Comparison of ENCODE assay signal across 1 cellular context in genomic region chr6:28981391-28981832, GRCh38.
A peak's percentile ranks its signal among the peaks of the same experiment; 100 is the strongest.
TF ChIP-seq lines count a peak whose summit lies in the region.

No MANE protein-coding gene starts in this region.

TF ChIP-seq in HepG2, 621 proteins besides CTCF, POLR2A, EP300 and RAD21 (continued from another document and continues in another):
- no peak for TF ChIP-seq ZNF180 (CRISPR knock-in tag; IDR thresholded peaks at IDR 0.05; ENCODE audit: borderline replicate concordance, low read depth)
- no peak; the same call in 1 of the 2 replicates for TF ChIP-seq BRCA1 (CRISPR knock-in tag; IDR thresholded peaks at IDR 0.05)
- no peak for TF ChIP-seq ZNF251 (CRISPR knock-in tag; IDR thresholded peaks at IDR 0.05)
- TF ChIP-seq ZNF800 (CRISPR knock-in tag; IDR thresholded peaks at IDR 0.05) = 0 out of 2 replicates have a peak, but pooled peaks have one; percentile 17
- TF ChIP-seq KLF12 (CRISPR knock-in tag; IDR thresholded peaks at IDR 0.05; ENCODE audit: borderline replicate concordance) = no peak
- TF ChIP-seq TOPORS (CRISPR knock-in tag; IDR thresholded peaks at IDR 0.05) = no peak
- no peak for TF ChIP-seq ZNF333 (CRISPR knock-in tag; IDR thresholded peaks at IDR 0.05; ENCODE audit: borderline replicate concordance)
- TF ChIP-seq KLF13 (CRISPR knock-in tag; IDR thresholded peaks at IDR 0.05) = no peak
- TF ChIP-seq MAF1 (CRISPR knock-in tag; IDR thresholded peaks at IDR 0.05; ENCODE audit: borderline replicate concordance) = no peak; the same call in 1 of the 2 replicates
- no peak for TF ChIP-seq ZNF446 (CRISPR knock-in tag; IDR thresholded peaks at IDR 0.05)
- no peak for TF ChIP-seq KLF15 (CRISPR knock-in tag; IDR thresholded peaks at IDR 0.05; ENCODE audit: borderline replicate concordance)
- no peak for TF ChIP-seq MED1 (CRISPR knock-in tag; IDR thresholded peaks at IDR 0.05)
- no peak for TF ChIP-seq ZNF382 (CRISPR knock-in tag; IDR thresholded peaks at IDR 0.05; ENCODE audit: borderline replicate concordance)
- no peak for TF ChIP-seq ZNF703 (CRISPR knock-in tag; IDR thresholded peaks at IDR 0.05; ENCODE audit: borderline replicate concordance)
- TF ChIP-seq ZNF441 (CRISPR knock-in tag; IDR thresholded peaks at IDR 0.05; ENCODE audit: borderline replicate concordance) = 0 out of 2 replicates have a peak, but pooled peaks have one; percentile 7
- peak; percentile 12; the same call in 1 of the 2 replicates for TF ChIP-seq ZNF709 (CRISPR knock-in tag; IDR thresholded peaks at IDR 0.05)
- TF ChIP-seq LRRFIP1 (CRISPR knock-in tag; conservative IDR thresholded peaks at IDR 0.05) = no peak
- no peak for TF ChIP-seq TBX2 (CRISPR knock-in tag; IDR thresholded peaks at IDR 0.05; ENCODE audit: borderline replicate concordance)
- 0 out of 2 replicates have a peak, but pooled peaks have one; percentile 20 for TF ChIP-seq E2F2 (CRISPR knock-in tag; IDR thresholded peaks at IDR 0.05; ENCODE audit: borderline replicate concordance)
- TF ChIP-seq HBP1 (CRISPR knock-in tag; IDR thresholded peaks at IDR 0.05; ENCODE audit: low read depth) = no peak
- no peak for TF ChIP-seq FOXJ3 (CRISPR knock-in tag; IDR thresholded peaks at IDR 0.05; ENCODE audit: borderline replicate concordance)
- TF ChIP-seq ZNF329 (CRISPR knock-in tag; IDR thresholded peaks at IDR 0.05; ENCODE audit: low read depth) = 0 out of 2 replicates have a peak, but pooled peaks have one; percentile 5
- TF ChIP-seq ZNF24 (IDR thresholded peaks at IDR 0.05) = peak; percentile 94
- TF ChIP-seq MAX (IDR thresholded peaks at IDR 0.05) = no peak
- no peak for TF ChIP-seq ZBTB26 (CRISPR knock-in tag; IDR thresholded peaks at IDR 0.05; ENCODE audit: borderline replicate concordance)
- no peak for TF ChIP-seq ZZZ3 (CRISPR knock-in tag; IDR thresholded peaks at IDR 0.05; ENCODE audit: borderline replicate concordance)
- TF ChIP-seq DMTF1 (CRISPR knock-in tag; IDR thresholded peaks at IDR 0.05) = no peak
- TF ChIP-seq TBP (CRISPR knock-in tag; IDR thresholded peaks at IDR 0.05) = 0 out of 2 replicates have a peak, but pooled peaks have one; percentile 30
- no peak for TF ChIP-seq ZNF33A (CRISPR knock-in tag; IDR thresholded peaks at IDR 0.05; ENCODE audit: borderline replicate concordance)
- peak; percentile 2; the same call in 1 of the 2 replicates for TF ChIP-seq ZNF580 (CRISPR knock-in tag; IDR thresholded peaks at IDR 0.05; ENCODE audit: borderline replicate concordance, low read depth)
- no peak for TF ChIP-seq SRSF4 (IDR thresholded peaks at IDR 0.05; ENCODE audit: low read depth, low read length, poor library complexity, severe bottlenecking)
- no peak for TF ChIP-seq POLR2AphosphoS2 (IDR thresholded peaks at IDR 0.05; ENCODE audit: low read depth, low read length)
- TF ChIP-seq HMGXB3 (CRISPR knock-in tag; IDR thresholded peaks at IDR 0.05; ENCODE audit: borderline replicate concordance) = no peak
- 0 out of 2 replicates have a peak, but pooled peaks have one; percentile 7 for TF ChIP-seq HOMEZ (CRISPR knock-in tag; IDR thresholded peaks at IDR 0.05; ENCODE audit: low read depth)
- TF ChIP-seq USF2 (IDR thresholded peaks at IDR 0.05; ENCODE audit: low read depth, low read length) = no peak
- no peak for TF ChIP-seq USF2 (CRISPR knock-in tag; IDR thresholded peaks at IDR 0.05; ENCODE audit: borderline replicate concordance)
- no peak for TF ChIP-seq ZNF101 (CRISPR knock-in tag; IDR thresholded peaks at IDR 0.05; ENCODE audit: borderline replicate concordance, low read depth)
- no peak for TF ChIP-seq NFRKB (IDR thresholded peaks at IDR 0.05)
- TF ChIP-seq ZBTB1 (CRISPR knock-in tag; IDR thresholded peaks at IDR 0.05; ENCODE audit: borderline replicate concordance) = no peak
